Comparison of ENCODE assay signal across 1 cellular context in genomic region chr4:95563638-95564337, GRCh38.
TF ChIP-seq lines count a peak whose summit lies in the region.

No MANE protein-coding gene starts in this region.

TF ChIP-seq in GM23338, 12 proteins besides CTCF, POLR2A, EP300 and RAD21 (continued from another document):
- TF ChIP-seq ZNF462 (CRISPR knock-in tag; IDR thresholded peaks at IDR 0.05) = no peak
- no peak for TF ChIP-seq EZH2phosphoT487 (IDR thresholded peaks at IDR 0.05; ENCODE audit: unreplicated experiment)
